ENCODE assay signal across 9 cellular contexts in genomic region chr5:1246711-1247431, GRCh38. TPM values are rescaled to one million over a fixed set of nuclear protein-coding genes. Genes with fewer than 3 reads are reported as not detected.
A peak's percentile ranks its signal among the peaks of the same experiment; 100 is the strongest.
DNase-seq lines count a peak whose midpoint lies in the region; ATAC-seq, FAIRE-seq and TF ChIP-seq lines count a peak whose summit lies in the region.
"Had no signal": no experiment of that assay in that cellular context is flagged by ENCODE, and none has a peak within 500 bp of the region (broad histone marks: within the 10 kb centered on the region; RNA-seq: fewer than 3 reads in every experiment).

No MANE protein-coding gene starts in this region.

- peak; percentile 64 for FAIRE-seq in K562 (lab: Jason Lieb, UNC)

- H3K23ac ChIP-seq in mesendoderm (ENCODE audit: low read length) = no peak overlapping the region

- ATAC-seq in K562 = peak; percentile 59
- ATAC-seq in HG02981 (IDR thresholded peaks at IDR 0.05; ENCODE audit: unreplicated experiment) = no peak
- no peak for ATAC-seq in GM19324 (IDR thresholded peaks at IDR 0.05; ENCODE audit: low FRiP score, unreplicated experiment)
- no peak for ATAC-seq in HG03442 (IDR thresholded peaks at IDR 0.05; ENCODE audit: unreplicated experiment)

- TF ChIP-seq POLR2A in K562 (conservative IDR thresholded peaks at IDR 0.05) = no peak

- H3K9me3 ChIP-seq in MG63 (0 out of 2 replicates have a peak, but pooled peaks cover 2% of the 10 kb centered on the region), K562 (replicated peaks; ENCODE audit: control insufficient read depth, insufficient read depth, low read depth, low read length) (no peaks in the 10 kb centered on the region)

- no peak overlapping the region for H3K4me3 ChIP-seq in MG63
- no peak overlapping the region for H3K4me3 ChIP-seq in K562
- H3K4me3 ChIP-seq in mesendoderm (ENCODE audit: low read length) = no peak overlapping the region

- no peak overlapping the region for H3K27ac ChIP-seq in K562 (ENCODE audit: extremely low read depth, low read depth, low read length)
- H3K27ac ChIP-seq in mesendoderm (ENCODE audit: low read depth, low read length) = no peak overlapping the region

- CTCF ChIA-PET in K562 (lab: Yijun Ruan, JAX; ENCODE audit: low intra/inter-chr PET ratio) = no interaction called here

- BruUV-seq in K562 (replicated peaks; lab: Mats Ljungman, UMichigan) = no TSS peak

- TF ChIP-seq CTCF in K562 (IDR thresholded peaks at IDR 0.05 in 2 of 3, conservative IDR thresholded peaks at IDR 0.05 in 1 of 3; ENCODE audit: insufficient read depth in 2 of 3, low read depth in 1 of 3, low read length in 3 of 3) = no peak

- no peak overlapping the region for H2AFZ ChIP-seq in K562 (ENCODE audit: low read depth, low read length)

- peaks cover 82% of the 10 kb centered on the region for H3K27me3 ChIP-seq in MG63
- H3K27me3 ChIP-seq in K562 (ENCODE audit: control insufficient read depth in 2 of 2, insufficient read depth in 2 of 2, low read length in 2 of 2) = peaks cover 18 to 82% of the 10 kb centered on the region in 2 experiments
- H3K27me3 ChIP-seq in mesendoderm (ENCODE audit: insufficient read depth, low read length, poor library complexity) = no peaks in the 10 kb centered on the region

- H3K79me2 ChIP-seq in K562 (ENCODE audit: control insufficient read depth, insufficient read depth, low read length) (no peaks in the 10 kb centered on the region), mesendoderm (ENCODE audit: control insufficient read depth, insufficient read depth, low read length) (no peaks in the 10 kb centered on the region)

- no peak overlapping the region for H4K5ac ChIP-seq in mesendoderm (ENCODE audit: low read length)

- no peak overlapping the region for H3K56ac ChIP-seq in mesendoderm (ENCODE audit: low read length)

- no peak overlapping the region for H2BK15ac ChIP-seq in mesendoderm (replicated peaks; ENCODE audit: low read depth)

- TF ChIP-seq RAD21 in K562 (CRISPR knock-in tag; conservative IDR thresholded peaks at IDR 0.05 in 1 of 2, IDR thresholded peaks at IDR 0.05 in 1 of 2) = no peak

- no peak overlapping the region for H3K18ac ChIP-seq in mesendoderm (ENCODE audit: low read length)

- H3K79me1 ChIP-seq in mesendoderm (ENCODE audit: low read length) = no peaks in the 10 kb centered on the region

- intact Hi-C loops in K562 (cut with micrococcal nuclease) = no loop called here

- peaks cover 45% of the 10 kb centered on the region for H4K20me1 ChIP-seq in K562 (replicated peaks; ENCODE audit: control insufficient read depth, insufficient read depth, low read length)

- in situ Hi-C loops in K562 (cut with MboI) = no loop called here

- no peak overlapping the region for H3K4me2 ChIP-seq in K562 (ENCODE audit: insufficient read depth, low read length)
- H3K4me2 ChIP-seq in mesendoderm (ENCODE audit: low read length) = no peak overlapping the region

- H3K36me3 ChIP-seq in MG63 (no peaks in the 10 kb centered on the region), K562 (ENCODE audit: control insufficient read depth, insufficient read depth, low read length) (no peaks in the 10 kb centered on the region), mesendoderm (ENCODE audit: control insufficient read depth, insufficient read depth, low read length) (no peaks in the 10 kb centered on the region)

- H4K8ac ChIP-seq in mesendoderm (ENCODE audit: low read depth, low read length) = no peak overlapping the region

- H2BK5ac ChIP-seq in mesendoderm (ENCODE audit: low read length) = no peak overlapping the region

- TF ChIP-seq EP300 in K562 (IDR thresholded peaks at IDR 0.05; ENCODE audit: low read length) = no peak

- DNase-seq in ELF-1 (ENCODE audit: low read depth, low spot score) (peak; percentile 85), MG63 (peak; percentile 65), K562 (ENCODE audit: extremely low read depth in 1 of 4, low spot score in 3 of 4) (peak; percentile 65 to 79 (median 73)), mesendoderm (peak; percentile 77)
- no peak for DNase-seq in activated CD8-positive, alpha-beta memory T cell treated with anti-CD3 and anti-CD28 coated beads, Interleukin-2, amount 50 U/mL, for 4 hours

- H3K9ac ChIP-seq in K562 (ENCODE audit: insufficient read depth in 1 of 2, low read depth in 2 of 2, low read length in 2 of 2) (no peak overlapping the region), mesendoderm (ENCODE audit: low read length) (no peak overlapping the region)

- 3% methylated on average over 39 of the region's 43 CpGs for WGBS in K562 (ENCODE audit: insufficient coverage, low coverage, missing lambda C conversion rate)
- WGBS in mesendoderm (ENCODE audit: extremely low coverage, insufficient coverage, low lambda C conversion rate) = no CpG with 5 or more reads among the region's 43 CpGs

- H2AK5ac ChIP-seq in mesendoderm (ENCODE audit: low read length) = no peak overlapping the region

- H2BK120ac ChIP-seq in mesendoderm (ENCODE audit: low read depth, low read length) = no peak overlapping the region

- peaks cover 5% of the 10 kb centered on the region for H3K9me1 ChIP-seq in K562 (ENCODE audit: control insufficient read depth, insufficient read depth, low read length)

- POLR2A ChIA-PET in K562 (lab: Yijun Ruan, JAX) = interaction anchor here (1.1 kb wide), 1 partner anchor 7 kb away, joined by 3 read pairs; no protein-coding TSS in a partner anchor

- peaks cover 0 to 45% of the 10 kb centered on the region in 2 experiments; a peak in 2 of 5 replicates for H3K4me1 ChIP-seq in K562 (replicated peaks in 1 of 2; ENCODE audit: control insufficient read depth in 2 of 2, insufficient read depth in 2 of 2, low read length in 2 of 2)
- no peaks in the 10 kb centered on the region for H3K4me1 ChIP-seq in mesendoderm (ENCODE audit: control insufficient read depth, low read depth, low read length)

- no peak overlapping the region for H3K4ac ChIP-seq in mesendoderm (ENCODE audit: low read depth, low read length)

RNA-seq across cellular contexts. Expression of gene SLC6A18, which starts 21.7 kb away (rescaled TPM):
- total RNA-seq in MG63 (2014; rRNA removed; shearing (Covaris generic); ENCODE audit: low replicate concordance) = not detected in 2 replicates
- total RNA-seq in K562 (2011; cell fraction: chromatin; rRNA removed; ENCODE audit: low replicate concordance) = not detected in 2 replicates
- total RNA-seq in K562 (2011; cell fraction: nucleolus; rRNA removed) = not detected in 2 replicates
- not detected in 2 replicates for total RNA-seq in K562 (2011; cell fraction: nucleoplasm; rRNA removed)
- not detected in 2 replicates for total RNA-seq in K562 (2014; rRNA removed)
- not detected in 2 replicates for total RNA-seq in K562 (2014; rRNA removed; fragmentation: Illumina TruSeq; extraction: Trizol)
- total RNA-seq in K562 (2015; rRNA removed; fragmentation: Illumina TruSeq; extraction: Trizol) = not detected in 2 replicates
- not detected in 2 replicates for total RNA-seq in K562 (2021)
- polyA plus RNA-seq in K562 (2011; rRNA removed) = not detected in 2 replicates
- polyA plus RNA-seq in K562 (2011; cell fraction: cytosol; rRNA removed) = not detected in 2 replicates
- not detected in 2 replicates for polyA plus RNA-seq in K562 (2011; cell fraction: nucleus; rRNA removed)
- not detected in 2 replicates for polyA plus RNA-seq in K562 (2012)
- not detected in 2 replicates for polyA plus RNA-seq in K562 (2014; fragmentation: Illumina TruSeq; extraction: Trizol)
- polyA plus RNA-seq in K562 (2014; fragmentation: Nextera tagmentation; extraction: Ambion mirVana) = not detected
- polyA plus RNA-seq in K562 (2014; rRNA removed) = not detected in 2 replicates
- not detected in 2 replicates for polyA minus RNA-seq in K562 (2011; rRNA and poly(A)+ RNA removed)
- not detected in 2 replicates for polyA minus RNA-seq in K562 (2011; cell fraction: cytosol; rRNA and poly(A)+ RNA removed)
- not detected in 2 replicates for polyA minus RNA-seq in K562 (2011; cell fraction: nucleus; rRNA and poly(A)+ RNA removed)
- polyA plus RNA-seq in mesendoderm (2013, experiment 1 of 2) = not detected
- not detected for polyA plus RNA-seq in mesendoderm (2013, experiment 2 of 2)
- total RNA-seq: pulmonary artery endothelial cell had no signal

RNA-seq across cellular contexts. Expression of gene SLC6A19, which starts 45.5 kb away (rescaled TPM):
- not detected in 2 replicates for total RNA-seq in MG63 (2014; rRNA removed; shearing (Covaris generic); ENCODE audit: low replicate concordance)
- total RNA-seq in K562 (2011; cell fraction: chromatin; rRNA removed; ENCODE audit: low replicate concordance) = 1.7 and 3.2 TPM in 2 replicates
- total RNA-seq in K562 (2011; cell fraction: nucleolus; rRNA removed) = 2.1 and 2.2 TPM in 2 replicates
- total RNA-seq in K562 (2011; cell fraction: nucleoplasm; rRNA removed) = 1.5 and 1.6 TPM in 2 replicates
- total RNA-seq in K562 (2014; rRNA removed) = 0.59 and 1.3 TPM in 2 replicates
- total RNA-seq in K562 (2014; rRNA removed; fragmentation: Illumina TruSeq; extraction: Trizol) = 0.26 and 0.47 TPM in 2 replicates
- 0.43 and 0.49 TPM in 2 replicates for total RNA-seq in K562 (2015; rRNA removed; fragmentation: Illumina TruSeq; extraction: Trizol)
- 1.3 and 1.6 TPM in 2 replicates for total RNA-seq in K562 (2021)
- polyA plus RNA-seq in K562 (2011; rRNA removed) = 0.26 and 0.65 TPM in 2 replicates
- polyA plus RNA-seq in K562 (2011; cell fraction: cytosol; rRNA removed) = 0.27 and 1.1 TPM in 2 replicates
- 1.4 and 5.0 TPM in 2 replicates for polyA plus RNA-seq in K562 (2011; cell fraction: nucleus; rRNA removed)
- polyA plus RNA-seq in K562 (2012) = 4.1 and 5.2 TPM in 2 replicates
- polyA plus RNA-seq in K562 (2014; fragmentation: Illumina TruSeq; extraction: Trizol) = 0.74 and 1.1 TPM in 2 replicates
- polyA plus RNA-seq in K562 (2014; fragmentation: Nextera tagmentation; extraction: Ambion mirVana) = under 1 TPM; 0.03 to 0.04 TPM
- 1.0 and 1.1 TPM in 2 replicates for polyA plus RNA-seq in K562 (2014; rRNA removed)
- polyA minus RNA-seq in K562 (2011; rRNA and poly(A)+ RNA removed) = 0.21 and 1.3 TPM in 2 replicates
- 0.27 and 0.95 TPM in 2 replicates for polyA minus RNA-seq in K562 (2011; cell fraction: cytosol; rRNA and poly(A)+ RNA removed)
- 0.22 and 0.67 TPM in 2 replicates for polyA minus RNA-seq in K562 (2011; cell fraction: nucleus; rRNA and poly(A)+ RNA removed)
- not detected for polyA plus RNA-seq in mesendoderm (2013, experiment 1 of 2)
- not detected for polyA plus RNA-seq in mesendoderm (2013, experiment 2 of 2)
- total RNA-seq: pulmonary artery endothelial cell had no signal

RNA-seq across cellular contexts. Expression of gene TERT, which starts 48.0 kb away (rescaled TPM):
- 0.72 and 2.4 TPM in 2 replicates for total RNA-seq in MG63 (2014; rRNA removed; shearing (Covaris generic); ENCODE audit: low replicate concordance)
- total RNA-seq in K562 (2011; cell fraction: chromatin; rRNA removed; ENCODE audit: low replicate concordance) = 14.2 and 54.7 TPM in 2 replicates
- total RNA-seq in K562 (2011; cell fraction: nucleolus; rRNA removed) = 26.1 and 26.7 TPM in 2 replicates
- total RNA-seq in K562 (2011; cell fraction: nucleoplasm; rRNA removed) = 10.8 and 13.8 TPM in 2 replicates
- total RNA-seq in K562 (2014; rRNA removed) (1.7 and 2.5 TPM in 2 replicates), K562 (2014; rRNA removed; fragmentation: Illumina TruSeq; extraction: Trizol) (0.41 and 0.44 TPM in 2 replicates), K562 (2015; rRNA removed; fragmentation: Illumina TruSeq; extraction: Trizol) (0.54 and 0.83 TPM in 2 replicates), K562 (2021) (3.3 and 3.4 TPM in 2 replicates)
- polyA plus RNA-seq in K562 (2011; rRNA removed) (1.4 and 2.7 TPM in 2 replicates), K562 (2014; fragmentation: Illumina TruSeq; extraction: Trizol) (0.48 and 1.00 TPM in 2 replicates), K562 (2014; fragmentation: Nextera tagmentation; extraction: Ambion mirVana) (under 1 TPM in 1 of 2 experiments, not detected in 1; 0.08 TPM), K562 (2014; rRNA removed) (2.2 and 4.5 TPM in 2 replicates)
- polyA plus RNA-seq in K562 (2011; cell fraction: cytosol; rRNA removed) = 1.3 and 3.8 TPM in 2 replicates
- 15.4 and 32.7 TPM in 2 replicates for polyA plus RNA-seq in K562 (2011; cell fraction: nucleus; rRNA removed)
- polyA plus RNA-seq in K562 (2012) = 1.0 and 1.5 TPM in 2 replicates
- 0.69 and 1.6 TPM in 2 replicates for polyA minus RNA-seq in K562 (2011; rRNA and poly(A)+ RNA removed)
- polyA minus RNA-seq in K562 (2011; cell fraction: cytosol; rRNA and poly(A)+ RNA removed) = 1.7 and 5.3 TPM in 2 replicates
- 8.1 and 11.4 TPM in 2 replicates for polyA minus RNA-seq in K562 (2011; cell fraction: nucleus; rRNA and poly(A)+ RNA removed)
- 4.4 TPM for polyA plus RNA-seq in mesendoderm (2013, experiment 1 of 2)
- 4.8 TPM for polyA plus RNA-seq in mesendoderm (2013, experiment 2 of 2)
